Comparison of ENCODE assay signal across 10 cellular contexts in the genomic region with DNA sequence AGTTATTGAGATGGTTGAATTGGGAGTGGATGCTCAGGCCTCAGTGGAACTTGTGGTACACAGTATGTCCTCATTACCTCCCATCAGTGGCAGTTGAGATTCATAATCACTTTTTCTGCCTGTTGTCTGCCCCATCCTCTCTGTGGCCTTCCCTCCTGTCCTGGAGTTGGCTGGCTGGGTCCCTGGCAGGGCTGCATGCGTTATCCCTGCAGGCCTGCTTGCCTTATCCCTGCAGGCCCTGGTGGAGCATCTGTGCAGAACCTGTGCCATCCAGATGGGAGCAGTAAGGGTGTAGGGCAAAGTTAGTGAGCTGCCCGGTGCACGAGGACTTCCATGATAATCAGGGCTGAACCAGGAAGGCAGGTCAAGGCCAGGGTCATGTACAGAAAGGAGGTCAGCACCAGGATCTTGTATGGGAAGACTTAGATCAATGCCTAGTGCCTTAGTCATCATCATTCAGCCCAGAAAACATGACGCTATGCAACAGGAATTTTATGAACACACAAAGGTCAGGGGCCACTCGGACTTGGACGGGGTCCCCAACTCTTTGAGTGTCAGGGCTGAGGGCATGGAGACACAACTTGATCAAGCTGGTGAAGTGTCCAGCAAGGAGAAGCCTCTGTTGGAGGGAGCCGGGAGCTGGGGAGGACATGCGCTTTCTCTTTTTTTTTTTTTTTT. TPM values are rescaled to one million over a fixed set of nuclear protein-coding genes. Genes with fewer than 3 reads are reported as not detected.
DNase-seq lines count a peak whose midpoint lies in the region; ATAC-seq and TF ChIP-seq lines count a peak whose summit lies in the region.
"Had no signal": no experiment of that assay in that cellular context is flagged by ENCODE, and none has a peak within 500 bp of the region (broad histone marks: within the 10 kb centered on the region; RNA-seq: fewer than 3 reads in every experiment).

No MANE protein-coding gene starts in this region.

- peak in 3 of 4 donors; percentile 34 to 49 (median 36) for ATAC-seq in heart left ventricle
- no peak for ATAC-seq in Right ventricle myocardium inferior
- peak; percentile 55 to 76 for ATAC-seq in lower lobe of right lung
- ATAC-seq in aorta (ENCODE audit: low FRiP score) = peak; percentile 42
- ATAC-seq in left colon = no peak

- TF ChIP-seq POLR2A in heart left ventricle (IDR thresholded peaks at IDR 0.05) = no peak

- H3K27ac ChIP-seq in heart left ventricle = peak overlapping the region in 4 of 12 donors; percentile 32 to 71 (median 56)
- no peak overlapping the region for H3K27ac ChIP-seq in mammary epithelial cell (ENCODE audit: insufficient read depth, low read depth, low read length)
- peak overlapping the region; percentile 46 for H3K27ac ChIP-seq in lower lobe of right lung
- H3K27ac ChIP-seq in aorta (ENCODE audit: low read depth in 1 of 2, low read length in 2 of 2) = peak overlapping the region in 1 of 2 donors; percentile 30

- H3K4me3 ChIP-seq in heart left ventricle = no peak overlapping the region
- no peak overlapping the region for H3K4me3 ChIP-seq in mammary epithelial cell (replicated peaks in 1 of 3; ENCODE audit: insufficient read depth in 1 of 3, low read depth in 2 of 3, low read length in 3 of 3)
- no peak overlapping the region for H3K4me3 ChIP-seq in lower lobe of right lung
- no peak overlapping the region for H3K4me3 ChIP-seq in aorta (ENCODE audit: low read length in 2 of 2)

- intact Hi-C loops in heart left ventricle (cut with DNase I) (loop anchor here in 2 of 10 donors (5.0 kb wide), 2 partner anchors 34 to 39 kb away; no protein-coding TSS in a partner anchor), Right ventricle myocardium inferior (cut with DNase I) (no loop called here), mammary epithelial cell (cut with micrococcal nuclease) (no loop called here), lower lobe of right lung (cut with DNase I) (no loop called here), aorta (cut with DNase I) (no loop called here), left colon (cut with DNase I, micrococcal nuclease) (no loop called here)

- DNase-seq in heart left ventricle (peak in 2 of 5 donors; percentile 11 to 65), Right ventricle myocardium inferior (ENCODE audit: missing footprints) (no peak), mammary epithelial cell (peak; percentile 25), lower lobe of right lung (no peak), aorta (peak; percentile 77 to 91), DMS79 treated with DMSO at 0.1 percent for 48 hours (lab: John Stamatoyannopoulos, UW) (no peak), left colon (no peak)
- DNase-seq in activated CD4-positive, alpha-beta T cell treated with anti-CD3 and anti-CD28 coated beads, Interleukin-2, amount 50 U/mL, for 48 hours = no peak
- DNase-seq: activated CD4-positive, CD25-positive, alpha-beta regulatory T cell; GDM1 had no signal

- H4K20me1 ChIP-seq in mammary epithelial cell (ENCODE audit: insufficient read depth, low read length) = no peaks in the 10 kb centered on the region

- H3K4me1 ChIP-seq in heart left ventricle (peaks cover 3 to 68% (median 47%) of the 10 kb centered on the region in 12 donors), mammary epithelial cell (ENCODE audit: insufficient read depth, low read length) (peaks cover 7% of the 10 kb centered on the region), lower lobe of right lung (peaks cover 29% of the 10 kb centered on the region), aorta (ENCODE audit: control insufficient read depth in 1 of 2, insufficient read depth in 2 of 2, low read length in 2 of 2) (no peaks in the 10 kb centered on the region)

- no TSS peak for BruUV-seq in mammary epithelial cell (replicated peaks; lab: Mats Ljungman, UMichigan)

- no peak for TF ChIP-seq CTCF in heart left ventricle (IDR thresholded peaks at IDR 0.05)
- TF ChIP-seq CTCF in mammary epithelial cell (conservative IDR thresholded peaks at IDR 0.05 in 1 of 2, IDR thresholded peaks at IDR 0.05 in 1 of 2; ENCODE audit: extremely low read depth in 1 of 2, insufficient read depth in 1 of 2, low read depth in 1 of 2, low read length in 2 of 2) = no peak
- no peak for TF ChIP-seq CTCF in lower lobe of right lung (IDR thresholded peaks at IDR 0.05)

- H3K79me2 ChIP-seq in mammary epithelial cell (ENCODE audit: insufficient read depth, low read length) = peaks cover 72% of the 10 kb centered on the region

- WGBS in heart left ventricle, 4 donors = 52 to 73% (median 57%) methylated on average over 8 of the region's 8 CpGs
- WGBS in mammary epithelial cell (ENCODE audit: low coverage, missing lambda C conversion rate) = 80% methylated on average over 6 of the region's 8 CpGs
- WGBS in aorta, 2 donors = 36 to 37% methylated on average over 8 of the region's 8 CpGs

- H2AFZ ChIP-seq in mammary epithelial cell (ENCODE audit: low read depth, low read length) = no peak overlapping the region

- H3K9me3 ChIP-seq in heart left ventricle (no peaks in the 10 kb centered on the region), mammary epithelial cell (replicated peaks; ENCODE audit: insufficient read depth, low read length) (no peaks in the 10 kb centered on the region), lower lobe of right lung (no peaks in the 10 kb centered on the region), aorta (ENCODE audit: control insufficient read depth, low read length) (no peaks in the 10 kb centered on the region)

- CTCF ChIA-PET in mammary epithelial cell (lab: Charles Lee; ENCODE audit: low non-redundant PET) = no interaction called here

- dilution Hi-C loops in mammary epithelial cell (cut with HindIII; ENCODE audit: low sequenced_read_pairs) = no loop called here

- no peak overlapping the region for H3K4me2 ChIP-seq in mammary epithelial cell (ENCODE audit: insufficient read depth, low read depth, low read length)

- H3K36me3 ChIP-seq in heart left ventricle = peaks cover 0 to 3% (median 0%) of the 10 kb centered on the region in 9 donors
- no peaks in the 10 kb centered on the region for H3K36me3 ChIP-seq in mammary epithelial cell (ENCODE audit: insufficient read depth, low read length)
- H3K36me3 ChIP-seq in lower lobe of right lung = no peaks in the 10 kb centered on the region
- H3K36me3 ChIP-seq in aorta (ENCODE audit: control insufficient read depth in 1 of 2, insufficient read depth in 2 of 2, low read length in 1 of 2) = no peaks in the 10 kb centered on the region

- no peak overlapping the region for H3K9ac ChIP-seq in mammary epithelial cell (ENCODE audit: insufficient read depth, low read length)

- no peaks in the 10 kb centered on the region for H3K27me3 ChIP-seq in heart left ventricle
- no peaks in the 10 kb centered on the region for H3K27me3 ChIP-seq in mammary epithelial cell (ENCODE audit: insufficient read depth, low read length)
- H3K27me3 ChIP-seq in lower lobe of right lung (ENCODE audit: low read depth) = no peaks in the 10 kb centered on the region
- no peaks in the 10 kb centered on the region for H3K27me3 ChIP-seq in aorta (ENCODE audit: control insufficient read depth in 1 of 2, insufficient read depth in 2 of 2, low read length in 1 of 2)

- in situ Hi-C loops in mammary epithelial cell (cut with MboI; ENCODE audit: low sequenced_read_pairs in 2 of 2) = no loop called here

RNA-seq across cellular contexts. Expression of a gene that starts 47.2 kb away (rescaled TPM):
- total RNA-seq in heart left ventricle (10 to 100 TPM; 14.4 to 28.0 (median 24.0) TPM), Right ventricle myocardium inferior (24.5 TPM), mammary epithelial cell (10 to 100 TPM; 45.5 to 47.2 TPM), lower lobe of right lung (47.5 TPM), aorta (10 to 100 TPM; 56.5 to 61.9 TPM), left colon (10 to 100 TPM; 18.3 to 23.3 TPM)
- polyA plus RNA-seq in heart left ventricle (10 to 100 TPM in 1 of 2 donors, 1 to 10 TPM in 1; 8.1 to 10.8 TPM), mammary epithelial cell (25.3 TPM), aorta (10 to 100 TPM in 1 of 2 donors, 1 to 10 TPM in 1; 2.9 to 30.8 TPM)
- polyA minus RNA-seq in mammary epithelial cell = 137 TPM

Comparison
In these comparisons a context has a peak if more than half of its experiments do, and no peak if none do; other contexts are left out.
1. ATAC-seq: peak in heart left ventricle (3 of 4), lower lobe of right lung (2 of 2) and aorta (single experiment); none in Right ventricle myocardium inferior (single experiment) and left colon (single experiment).
2. DNase-seq: peak in mammary epithelial cell (single experiment) and aorta (2 of 2); none in Right ventricle myocardium inferior (single experiment), lower lobe of right lung (single experiment), activated CD4-positive, alpha-beta T cell treated with anti-CD3 and anti-CD28 coated beads, Interleukin-2, amount 50 U/mL, for 48 hours (0 of 2), DMS79 treated with DMSO at 0.1 percent for 48 hours (single experiment) and left colon (0 of 2).